In the genomic region with DNA sequence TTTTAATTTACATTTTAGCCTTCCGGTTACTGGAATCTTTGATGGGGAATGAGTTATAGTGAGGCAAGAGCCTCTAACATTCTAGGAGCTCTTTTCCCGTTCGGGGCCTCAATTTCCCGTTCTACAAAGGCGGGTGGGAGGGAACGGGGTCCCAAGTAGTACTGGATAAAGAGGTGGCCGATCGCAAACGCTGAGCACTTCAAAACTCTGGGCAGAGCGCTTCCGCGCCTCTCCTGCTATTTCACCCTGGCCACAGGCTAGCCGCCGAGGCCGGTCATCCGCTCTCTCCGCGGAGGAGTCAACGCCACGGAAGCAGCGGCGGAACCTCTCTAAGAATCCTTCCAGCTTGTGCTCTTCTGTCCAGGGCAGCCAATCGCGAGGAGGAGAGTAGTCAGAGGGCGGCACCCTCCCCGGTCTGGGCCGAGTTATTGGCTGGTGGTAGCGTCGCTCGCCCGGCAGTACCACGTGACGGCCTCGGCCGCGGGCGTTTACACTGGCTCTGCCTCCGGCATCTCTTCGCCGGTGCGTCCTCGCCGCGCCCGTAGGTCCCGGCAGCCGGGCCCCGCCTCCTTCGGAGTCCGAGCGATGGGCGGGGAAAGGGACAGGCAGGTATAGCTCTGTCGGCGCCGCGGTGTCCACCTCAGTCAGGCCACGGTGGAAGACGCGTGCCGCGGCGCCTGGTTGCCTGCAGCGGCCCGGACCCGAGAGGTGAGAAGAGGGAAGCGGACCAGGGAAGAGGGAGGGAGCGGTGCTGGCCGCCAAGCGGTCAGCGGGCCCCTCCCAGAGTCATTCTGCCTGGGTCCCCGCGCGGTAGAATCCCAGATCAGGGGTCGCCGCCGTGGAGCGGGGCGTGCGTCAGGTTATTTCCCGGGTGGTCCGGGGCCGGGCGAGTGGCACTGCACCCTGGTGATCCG, we compare ENCODE assay signal across 8 cellular contexts. TPM values are rescaled to one million over a fixed set of nuclear protein-coding genes. Genes with fewer than 3 reads are reported as not detected.
DNase-seq lines count a peak whose midpoint lies in the region; ATAC-seq and TF ChIP-seq lines count a peak whose summit lies in the region.

A gene (plus strand): TSS at position 487 of the 914 bp plus-strand sequence. CDS start 16,895 bp downstream, outside the sequence.

- peaks cover 2% of the 10 kb centered on the region for H3K36me3 Mint-ChIP-seq in chondrocyte (ENCODE audit: low read depth)

- no peaks in the 10 kb centered on the region for H3K27me3 Mint-ChIP-seq in chondrocyte (ENCODE audit: low read depth)

- H3K36me3 ChIP-seq in kidney epithelial cell (ENCODE audit: control insufficient read depth, insufficient read depth, low read length) = no peaks in the 10 kb centered on the region

- H3K27me3 ChIP-seq in kidney epithelial cell (ENCODE audit: control insufficient read depth, insufficient read depth, low read length) = no peaks in the 10 kb centered on the region

- TF ChIP-seq CTCF in chondrocyte (IDR thresholded peaks at IDR 0.05) (no peak), kidney epithelial cell (IDR thresholded peaks at IDR 0.05; ENCODE audit: insufficient read depth, low read length, poor library complexity, severe bottlenecking) (no peak)

- H3K9me3 Mint-ChIP-seq in chondrocyte (ENCODE audit: low read depth) = no peaks in the 10 kb centered on the region

- peak within 1 kb of the TSS; percentile 87 for H3K4me3 Mint-ChIP-seq in chondrocyte (ENCODE audit: unreplicated experiment)

- peaks cover 34% of the 10 kb centered on the region for H3K4me1 Mint-ChIP-seq in chondrocyte (ENCODE audit: low read depth)

- peak within 1 kb of the TSS; percentile 77 for H3K4me3 ChIP-seq in kidney epithelial cell (ENCODE audit: low read depth, low read length)

- peak within 1 kb of the TSS; percentile 100 for H3K27ac Mint-ChIP-seq in chondrocyte (ENCODE audit: unreplicated experiment)

- DNase-seq in AG20443 (ENCODE audit: low spot score) = peak; percentile 99
- DNase-seq in NCI-H460 (ENCODE audit: extremely low read depth, low read depth) = peak; percentile 98
- peak; percentile 89 for DNase-seq in activated CD4-positive, alpha-beta T cell treated with anti-CD3 and anti-CD28 coated beads for 1 hour
- DNase-seq in chondrocyte (ENCODE audit: low spot score) = peak; percentile 99
- peak; percentile 88 for DNase-seq in kidney epithelial cell (ENCODE audit: low read depth)
- DNase-seq in stimulated activated CD4-positive, alpha-beta T cell treated with anti-CD3 and anti-CD28 coated beads, Interleukin-15, amount 100 ng/mL, for 48 hours (ENCODE audit: low read depth in 2 of 2) = peak; percentile 92 to 93

- ATAC-seq in GM19043 (IDR thresholded peaks at IDR 0.05; ENCODE audit: low read depth, unreplicated experiment) (peak; percentile 98), HG03378 (IDR thresholded peaks at IDR 0.05; ENCODE audit: unreplicated experiment) (peak; percentile 97)

RNA-seq across cellular contexts. Expression of the gene that starts here (rescaled TPM):
- 25.6 and 29.5 TPM in 2 replicates for total RNA-seq in NCI-H460 (2014; rRNA removed; shearing (Covaris generic))
- polyA plus RNA-seq in NCI-H460 (2014; cell fraction: nucleus; rRNA removed) = 31.1 and 46.6 TPM in 2 replicates
- total RNA-seq in chondrocyte (46.8 to 63.2 TPM (median 48.1 TPM) in 3 replicates), kidney epithelial cell (15.4 and 17.7 TPM in 2 replicates)

Comparison
In these comparisons a context has a peak if more than half of its experiments do, and no peak if none do; other contexts are left out.
1. Peak in every context shown above with its lines: DNase-seq, ATAC-seq and H3K4me3 ChIP-seq.